Comparison of ENCODE assay signal across 15 cellular contexts in genomic region chr12:867905-868304, GRCh38.
DNase-seq lines count a peak whose midpoint lies in the region; ATAC-seq lines count a peak whose summit lies in the region.
"Had no signal": no experiment of that assay in that cellular context is flagged by ENCODE, and none has a peak within 500 bp of the region (broad histone marks: within the 10 kb centered on the region; RNA-seq: fewer than 3 reads in every experiment).

No MANE protein-coding gene starts in this region.

- H3K27me3 ChIP-seq in right cardiac atrium (ENCODE audit: control insufficient read depth, insufficient read depth), result no peaks in the 10 kb centered on the region
- H3K27me3 ChIP-seq: BLaER1 treated with 17β-estradiol and CSF1 and Interleukin-3, amounts not matched to agents 10 nM and 100 nM had no signal

- no peak overlapping the region for H3K27ac ChIP-seq in right cardiac atrium (ENCODE audit: low read length)
- H3K27ac ChIP-seq: BLaER1 treated with 17β-estradiol and CSF1 and Interleukin-3, amounts not matched to agents 10 nM and 100 nM; KMS-11 had no signal

- H3K4me1 Mint-ChIP-seq in activated naive CD8-positive, alpha-beta T cell treated with anti-CD3 and anti-CD28 coated beads for 36 hours, result peaks cover 19% of the 10 kb centered on the region
- H3K4me1 Mint-ChIP-seq in memory B cell, result no peaks in the 10 kb centered on the region
- H3K4me1 Mint-ChIP-seq in stimulated activated naive B cell treated with anti-CD40 and anti-IgM and Interleukin-4, amounts not matched to agents 10 μg/mL and 1 μg/mL and 100 μg/mL, for 72 hours, result peaks cover 0 to 2% of the 10 kb centered on the region in 2 donors

- WGBS in right cardiac atrium, result 93% methylated on average over 5 of the region's 5 CpGs

- H3K4me3 ChIP-seq in right cardiac atrium (ENCODE audit: low read length), result no peak overlapping the region
- H3K4me3 ChIP-seq: BLaER1 treated with 17β-estradiol and CSF1 and Interleukin-3, amounts not matched to agents 10 nM and 100 nM had no signal

- no peaks in the 10 kb centered on the region for H3K4me1 ChIP-seq in right cardiac atrium (ENCODE audit: control insufficient read depth, insufficient read depth, low read length)
- H3K4me1 ChIP-seq: BLaER1 treated with 17β-estradiol and CSF1 and Interleukin-3, amounts not matched to agents 10 nM and 100 nM had no signal

- H3K4me3 Mint-ChIP-seq in activated naive CD8-positive, alpha-beta T cell treated with anti-CD3 and anti-CD28 coated beads for 36 hours, result no peak overlapping the region
- H3K4me3 Mint-ChIP-seq in memory B cell, result no peak overlapping the region
- H3K4me3 Mint-ChIP-seq in stimulated activated naive B cell treated with anti-CD40 and anti-IgM and Interleukin-4, amounts not matched to agents 10 μg/mL and 1 μg/mL and 100 μg/mL, for 72 hours, result no peak overlapping the region

- H3K9me3 ChIP-seq in right cardiac atrium (ENCODE audit: control insufficient read depth, low read length), result no peaks in the 10 kb centered on the region
- H3K9me3 ChIP-seq: BLaER1 treated with 17β-estradiol and CSF1 and Interleukin-3, amounts not matched to agents 10 nM and 100 nM had no signal

- H3K27ac Mint-ChIP-seq in activated naive CD8-positive, alpha-beta T cell treated with anti-CD3 and anti-CD28 coated beads for 36 hours, result peak overlapping the region; percentile 4
- peak overlapping the region; percentile 38 for H3K27ac Mint-ChIP-seq in memory B cell
- peak overlapping the region; percentile 75 for H3K27ac Mint-ChIP-seq in stimulated activated naive B cell treated with anti-CD40 and anti-IgM and Interleukin-4, amounts not matched to agents 10 μg/mL and 1 μg/mL and 100 μg/mL, for 72 hours

- intact Hi-C loops in right cardiac atrium (cut with DNase I), result no loop called here
- intact Hi-C loops in Right ventricle myocardium superior (cut with DNase I), result loop anchor here (5.0 kb wide), 1 partner anchor 34 kb away; no protein-coding TSS in a partner anchor

- H3K27me3 Mint-ChIP-seq in activated naive CD8-positive, alpha-beta T cell treated with anti-CD3 and anti-CD28 coated beads for 36 hours, result no peaks in the 10 kb centered on the region
- no peaks in the 10 kb centered on the region for H3K27me3 Mint-ChIP-seq in memory B cell
- H3K27me3 Mint-ChIP-seq in stimulated activated naive B cell treated with anti-CD40 and anti-IgM and Interleukin-4, amounts not matched to agents 10 μg/mL and 1 μg/mL and 100 μg/mL, for 72 hours, result no peaks in the 10 kb centered on the region

- no peaks in the 10 kb centered on the region for H3K9me3 Mint-ChIP-seq in activated naive CD8-positive, alpha-beta T cell treated with anti-CD3 and anti-CD28 coated beads for 36 hours
- H3K9me3 Mint-ChIP-seq in memory B cell, result no peaks in the 10 kb centered on the region
- no peaks in the 10 kb centered on the region for H3K9me3 Mint-ChIP-seq in stimulated activated naive B cell treated with anti-CD40 and anti-IgM and Interleukin-4, amounts not matched to agents 10 μg/mL and 1 μg/mL and 100 μg/mL, for 72 hours

- peaks cover 11% of the 10 kb centered on the region for H3K36me3 Mint-ChIP-seq in activated naive CD8-positive, alpha-beta T cell treated with anti-CD3 and anti-CD28 coated beads for 36 hours
- peaks cover 27% of the 10 kb centered on the region for H3K36me3 Mint-ChIP-seq in memory B cell
- H3K36me3 Mint-ChIP-seq in stimulated activated naive B cell treated with anti-CD40 and anti-IgM and Interleukin-4, amounts not matched to agents 10 μg/mL and 1 μg/mL and 100 μg/mL, for 72 hours, result peaks cover 13 to 26% of the 10 kb centered on the region in 2 donors

- no peak for DNase-seq in right cardiac atrium
- DNase-seq in Right ventricle myocardium superior, result no peak
- no peak for DNase-seq in activated naive CD8-positive, alpha-beta T cell treated with anti-CD3 and anti-CD28 coated beads for 36 hours
- DNase-seq in memory B cell (ENCODE audit: low spot score in 2 of 2), result no peak
- no peak for DNase-seq in stimulated activated naive B cell treated with anti-CD40 and anti-IgM and Interleukin-4, amounts not matched to agents 10 μg/mL and 1 μg/mL and 100 μg/mL, for 72 hours
- no peak for DNase-seq in activated CD4-positive, CD25-positive, alpha-beta regulatory T cell (lab: John Stamatoyannopoulos, UW)
- DNase-seq: H7, NCI-H1417 treated with DMSO at 0.1 percent for 48 hours, NCI-H187 treated with DMSO at 0.1 percent for 48 hours, NCI-H2227 treated with DMSO at 0.1 percent for 48 hours, NCI-H510A treated with DMSO at 0.1 percent for 48 hours, NCI-H774 had no signal

- peak; percentile 28 to 41 for ATAC-seq in right cardiac atrium
- ATAC-seq in Right ventricle myocardium superior (ENCODE audit: poor library complexity), result no peak
- no peak for ATAC-seq in memory B cell (ENCODE audit: low read depth)
- no peak for ATAC-seq in stimulated activated naive B cell treated with anti-CD40 and anti-IgM and Interleukin-4, amounts not matched to agents 10 μg/mL and 1 μg/mL and 100 μg/mL, for 72 hours (replicated peaks)
- ATAC-seq in HG03175 (IDR thresholded peaks at IDR 0.05; ENCODE audit: unreplicated experiment), result no peak

Comparison
In these comparisons a context has a peak if more than half of its experiments do, and no peak if none do; other contexts are left out.
1. ATAC-seq: peak in right cardiac atrium (2 of 2); none in Right ventricle myocardium superior (single experiment), memory B cell (single experiment), stimulated activated naive B cell treated with anti-CD40 and anti-IgM and Interleukin-4, amounts not matched to agents 10 μg/mL and 1 μg/mL and 100 μg/mL, for 72 hours (0 of 2) and HG03175 (single experiment).
2. H3K27ac Mint-ChIP-seq: peak in every context shown above with its lines; median percentile 75 in stimulated activated naive B cell treated with anti-CD40 and anti-IgM and Interleukin-4, amounts not matched to agents 10 μg/mL and 1 μg/mL and 100 μg/mL, for 72 hours; 38 in memory B cell; 4 in activated naive CD8-positive, alpha-beta T cell treated with anti-CD3 and anti-CD28 coated beads for 36 hours.